In the genomic region with DNA sequence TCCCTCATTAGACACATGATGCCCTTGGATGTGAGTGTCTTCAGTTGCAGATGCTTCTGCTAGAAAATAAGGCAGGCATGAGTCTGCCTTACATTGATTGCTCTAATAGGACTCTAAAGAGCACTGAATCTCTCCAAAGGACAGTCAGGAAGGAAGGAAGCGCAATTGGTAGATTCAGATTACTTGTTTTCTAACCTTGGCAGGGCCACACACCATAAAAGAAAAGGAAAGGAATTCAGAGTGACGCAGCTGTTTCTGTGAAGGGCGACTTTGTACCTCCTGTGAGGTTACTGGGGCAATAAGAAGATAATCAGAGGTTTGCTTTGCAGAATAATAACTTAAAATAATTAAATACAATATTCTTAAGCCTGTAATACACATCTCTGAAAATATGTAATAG, we compare ENCODE assay signal across 11 cellular contexts. TPM values are rescaled to one million over a fixed set of nuclear protein-coding genes. Genes with fewer than 3 reads are reported as not detected.
A peak's percentile ranks its signal among the peaks of the same experiment; 100 is the strongest.
DNase-seq lines count a peak whose midpoint lies in the region; ATAC-seq and TF ChIP-seq lines count a peak whose summit lies in the region.
"Had no signal": no experiment of that assay in that cellular context is flagged by ENCODE, and none has a peak within 500 bp of the region (broad histone marks: within the 10 kb centered on the region; RNA-seq: fewer than 3 reads in every experiment).

No MANE protein-coding gene starts in this region.

- H3K4me2 ChIP-seq in H9 (ENCODE audit: insufficient read depth, insufficient read length, low read length), result no peak overlapping the region

- H3K27ac Mint-ChIP-seq in H9, result peak overlapping the region in 2 of 3 experiments; percentile 32 to 62; a peak in 4 of 7 replicates
- H3K27ac Mint-ChIP-seq in T-helper 17 cell, result peak overlapping the region; percentile 78

- TF ChIP-seq CTCF in H9 (conservative IDR thresholded peaks at IDR 0.05) (no peak), gastrocnemius medialis (IDR thresholded peaks at IDR 0.05 in 4 of 5, conservative IDR thresholded peaks at IDR 0.05 in 1 of 5) (no peak)

- H2BK120ac ChIP-seq in H9 (ENCODE audit: low read depth, low read length, poor library complexity, severe bottlenecking), result no peak overlapping the region

- no peaks in the 10 kb centered on the region for H3K36me3 Mint-ChIP-seq in H9 (ENCODE audit: insufficient read depth in 1 of 3, low read depth in 3 of 3)
- H3K36me3 Mint-ChIP-seq in T-helper 17 cell (ENCODE audit: low read depth), result peaks cover 14% of the 10 kb centered on the region

- intact Hi-C loops in left colon (cut with DNase I, micrococcal nuclease), result no loop called here
- intact Hi-C loops in gastrocnemius medialis (cut with DNase I; ENCODE audit: low total_unique reads), result no loop called here

- H3K27me3 ChIP-seq in H9 (ENCODE audit: insufficient read depth, low read length), result no peaks in the 10 kb centered on the region
- no peaks in the 10 kb centered on the region for H3K27me3 ChIP-seq in gastrocnemius medialis

- no peak overlapping the region for H4K8ac ChIP-seq in H9 (replicated peaks; ENCODE audit: insufficient read length, low read depth, low read length)

- no CpG with 5 or more reads among the region's 3 CpGs for WGBS in H9 (ENCODE audit: extremely low coverage, insufficient read length, low lambda C conversion rate)

- no peak overlapping the region for H4K5ac ChIP-seq in H9 (ENCODE audit: insufficient read length, low read depth, low read length)

- no peaks in the 10 kb centered on the region for H3K79me1 ChIP-seq in H9 (ENCODE audit: insufficient read depth, low read depth, low read length, poor library complexity, severe bottlenecking)

- TF ChIP-seq POLR2A in gastrocnemius medialis (IDR thresholded peaks at IDR 0.05), result no peak

- H3K9ac ChIP-seq in H9 (ENCODE audit: extremely low read depth, insufficient read length, low read length), result no peak overlapping the region

- no peak overlapping the region for H3T11ph ChIP-seq in H9 (ENCODE audit: low read length)

- no peak overlapping the region for H3K23ac ChIP-seq in H9 (ENCODE audit: insufficient read length, low read depth, low read length)

- H3K4me3 Mint-ChIP-seq in H9 (no peak overlapping the region), T-helper 17 cell (no peak overlapping the region)

- H2AK5ac ChIP-seq in H9 (ENCODE audit: insufficient read length, low read length), result no peak overlapping the region

- H3K4me3 ChIP-seq in gastrocnemius medialis, result no peak overlapping the region

- no peaks in the 10 kb centered on the region for H3K23me2 ChIP-seq in H9 (ENCODE audit: insufficient read length, low read depth, low read length, poor library complexity, severe bottlenecking)

- no peak overlapping the region for H3K14ac ChIP-seq in H9 (ENCODE audit: insufficient read depth, low read length)

- H3K9me3 ChIP-seq in H9 (ENCODE audit: control insufficient read depth, low read depth, low read length) (no peaks in the 10 kb centered on the region), T-helper 17 cell (ENCODE audit: control insufficient read depth, low read length, poor library complexity, severe bottlenecking) (no peaks in the 10 kb centered on the region), gastrocnemius medialis (no peaks in the 10 kb centered on the region)

- H2BK20ac ChIP-seq in H9 (ENCODE audit: low read depth, low read length, poor library complexity, severe bottlenecking), result no peak overlapping the region

- no peaks in the 10 kb centered on the region for H3K36me3 ChIP-seq in gastrocnemius medialis

- in situ Hi-C loops in gastrocnemius medialis (cut with MboI; ENCODE audit: low sequenced_read_pairs in 4 of 4), result no loop called here

- H2BK15ac ChIP-seq in H9 (ENCODE audit: low read depth, low read length), result no peak overlapping the region

- no peaks in the 10 kb centered on the region for H3K9me3 Mint-ChIP-seq in H9

- no peak overlapping the region for H3K56ac ChIP-seq in H9 (ENCODE audit: insufficient read length, low read depth, low read length)

- no peaks in the 10 kb centered on the region for H3K79me2 ChIP-seq in H9 (ENCODE audit: insufficient read depth, low read length)

- ATAC-seq in T-helper 17 cell, result no peak
- ATAC-seq in left colon, result peak; percentile 82
- ATAC-seq in gastrocnemius medialis, result peak in 1 of 2 donors; percentile 37
- no peak for ATAC-seq in HG03432 (IDR thresholded peaks at IDR 0.05; ENCODE audit: unreplicated experiment)

- DNase-seq in H9 (no peak), T-helper 17 cell (no peak), left colon (no peak), gastrocnemius medialis (no peak), OCI-M2 (lab: John Stamatoyannopoulos, UW; ENCODE audit: unreplicated experiment) (no peak), RPMI8226 (no peak)
- DNase-seq: EL, IMR-90, NCI-H1436, NCI-H2029 treated with DMSO at 0.1 percent for 48 hours had no signal

- peaks cover 29 to 33% of the 10 kb centered on the region in 2 experiments for H3K4me1 Mint-ChIP-seq in H9
- peaks cover 21% of the 10 kb centered on the region for H3K4me1 Mint-ChIP-seq in T-helper 17 cell

- H2BK12ac ChIP-seq in H9 (ENCODE audit: insufficient read length, low read depth, low read length), result no peak overlapping the region

- peaks cover 2% of the 10 kb centered on the region; the same call in 1 of the 2 replicates for H3K27me3 Mint-ChIP-seq in H9 (ENCODE audit: low read depth)
- no peaks in the 10 kb centered on the region for H3K27me3 Mint-ChIP-seq in T-helper 17 cell

- H4K20me1 ChIP-seq in H9 (ENCODE audit: control insufficient read depth, insufficient read depth, insufficient read length), result no peaks in the 10 kb centered on the region

- H4K91ac ChIP-seq in H9 (ENCODE audit: insufficient read length, low read depth, low read length), result no peak overlapping the region

- no peak overlapping the region for H3K18ac ChIP-seq in H9 (ENCODE audit: insufficient read length, low read depth, low read length)

- no peak overlapping the region for H3K4ac ChIP-seq in H9 (ENCODE audit: low read depth, low read length)

- no peak overlapping the region for H2BK5ac ChIP-seq in H9 (ENCODE audit: insufficient read length, low read length)

- H2AFZ ChIP-seq in H9 (ENCODE audit: low read length), result no peak overlapping the region

- H3K27ac ChIP-seq in H9 (ENCODE audit: insufficient read length, low read depth, low read length) (no peak overlapping the region), gastrocnemius medialis (peak overlapping the region; percentile 24 to 61 (median 52))

- H3K4me1 ChIP-seq in H9 (ENCODE audit: insufficient read depth, low read length) (peaks cover 3% of the 10 kb centered on the region; the same call in 1 of the 2 replicates), gastrocnemius medialis (peaks cover 35 to 73% of the 10 kb centered on the region in 2 donors)

RNA-seq across cellular contexts. Expression of a gene that starts 48.0 kb away (rescaled TPM):
- 4.8 and 5.2 TPM in 2 replicates for total RNA-seq in H9 (2021)
- total RNA-seq in T-helper 17 cell, result 10 to 100 TPM; 46.3 to 68.8 TPM
- 10 to 100 TPM; 10.3 to 13.7 TPM for total RNA-seq in left colon
- total RNA-seq in gastrocnemius medialis, result 10 to 100 TPM; 10.1 to 48.3 (median 21.4) TPM
